Comparison of ENCODE assay signal across 8 cellular contexts in genomic region chr12:6827437-6827894, GRCh38. TPM values are rescaled to one million over a fixed set of nuclear protein-coding genes. Genes with fewer than 3 reads are reported as not detected.
A peak's percentile ranks its signal among the peaks of the same experiment; 100 is the strongest.
DNase-seq lines count a peak whose midpoint lies in the region; ATAC-seq and TF ChIP-seq lines count a peak whose summit lies in the region.

No MANE protein-coding gene starts in this region.

- H3K9ac ChIP-seq in mammary epithelial cell (ENCODE audit: insufficient read depth, low read length): no peak overlapping the region
- no peak overlapping the region for H3K9ac ChIP-seq in smooth muscle cell (ENCODE audit: low read depth)

- intact Hi-C loops in mammary epithelial cell (cut with micrococcal nuclease): loop anchor here (5.0 kb wide), 1 partner anchor 165 kb away; the partner anchor contains the start of gene ING4

- 5% methylated on average over 4 of the region's 8 CpGs for WGBS in mammary epithelial cell (ENCODE audit: low coverage, missing lambda C conversion rate)
- WGBS in smooth muscle cell (ENCODE audit: low lambda C conversion rate): 3% methylated on average over 8 of the region's 8 CpGs

- H3K4me3 Mint-ChIP-seq in T-helper 17 cell (peak overlapping the region; percentile 70), immature natural killer cell (peak overlapping the region in 4 of 5 donors; percentile 14 to 54 (median 32))

- H3K27me3 Mint-ChIP-seq in T-helper 17 cell (peaks cover 51% of the 10 kb centered on the region), immature natural killer cell (ENCODE audit: low read depth in 3 of 3) (peaks cover 24 to 42% (median 41%) of the 10 kb centered on the region in 3 donors)

- in situ Hi-C loops in mammary epithelial cell (cut with MboI; ENCODE audit: low sequenced_read_pairs in 2 of 2): loop anchor here (5.0 to 10.0 kb wide), 2 partner anchors 75 to 83 kb away; partner anchors contain the start of gene MLF2 (in 1 of the 2)

- H3K9me3 ChIP-seq in T-helper 17 cell (ENCODE audit: control insufficient read depth, low read length, poor library complexity, severe bottlenecking) (no peaks in the 10 kb centered on the region), mammary epithelial cell (replicated peaks; ENCODE audit: insufficient read depth, low read length) (no peaks in the 10 kb centered on the region), smooth muscle cell (replicated peaks; ENCODE audit: low read depth) (no peaks in the 10 kb centered on the region)

- H3K4me1 ChIP-seq in mammary epithelial cell (ENCODE audit: insufficient read depth, low read length) (peaks cover 20% of the 10 kb centered on the region), smooth muscle cell (ENCODE audit: low read depth) (peaks cover 16% of the 10 kb centered on the region)

- H3K4me3 ChIP-seq in mammary epithelial cell (replicated peaks in 1 of 3; ENCODE audit: insufficient read depth in 1 of 3, low read depth in 2 of 3, low read length in 3 of 3): no peak overlapping the region
- peak overlapping the region; percentile 90 for H3K4me3 ChIP-seq in smooth muscle cell

- H3K79me2 ChIP-seq in mammary epithelial cell (ENCODE audit: insufficient read depth, low read length) (no peaks in the 10 kb centered on the region), smooth muscle cell (ENCODE audit: low read depth) (peaks cover 10% of the 10 kb centered on the region)

- DNase-seq in DMS79 treated with DMSO at 0.1 percent for 48 hours (lab: John Stamatoyannopoulos, UW): peak; percentile 81
- DNase-seq in NCI-H1417 treated with DMSO at 0.1 percent for 48 hours (lab: John Stamatoyannopoulos, UW): peak; percentile 61
- no peak for DNase-seq in T-helper 17 cell
- peak; percentile 34 for DNase-seq in mammary epithelial cell
- DNase-seq in immature natural killer cell: no peak
- peak; percentile 51 for DNase-seq in smooth muscle cell (lab: John Stamatoyannopoulos, UW; ENCODE audit: unreplicated experiment)

- H2AFZ ChIP-seq in mammary epithelial cell (ENCODE audit: low read depth, low read length) (no peak overlapping the region), smooth muscle cell (ENCODE audit: low read depth) (no peak overlapping the region)

- no peak overlapping the region for H3K27ac ChIP-seq in mammary epithelial cell (ENCODE audit: insufficient read depth, low read depth, low read length)
- H3K27ac ChIP-seq in smooth muscle cell (ENCODE audit: low read depth): no peak overlapping the region

- TF ChIP-seq CTCF in mammary epithelial cell (conservative IDR thresholded peaks at IDR 0.05 in 1 of 2, IDR thresholded peaks at IDR 0.05 in 1 of 2; ENCODE audit: extremely low read depth in 1 of 2, insufficient read depth in 1 of 2, low read depth in 1 of 2, low read length in 2 of 2): no peak
- no peak for TF ChIP-seq CTCF in smooth muscle cell (IDR thresholded peaks at IDR 0.05; ENCODE audit: borderline replicate concordance, insufficient read depth, poor library complexity, severe bottlenecking)

- H3K4me2 ChIP-seq in mammary epithelial cell (ENCODE audit: insufficient read depth, low read depth, low read length) (no peak overlapping the region), smooth muscle cell (peak overlapping the region; percentile 42)

- H3K36me3 Mint-ChIP-seq in T-helper 17 cell (ENCODE audit: low read depth): peaks cover 7% of the 10 kb centered on the region
- H3K36me3 Mint-ChIP-seq in immature natural killer cell: no peaks in the 10 kb centered on the region

- H3K9me3 Mint-ChIP-seq in immature natural killer cell: peaks cover 0 to 1% (median 0%) of the 10 kb centered on the region in 6 donors

- CTCF ChIA-PET in mammary epithelial cell (lab: Charles Lee; ENCODE audit: low non-redundant PET): interaction anchor here (0.6 kb wide), 1 partner anchor 46 kb away, joined by 7 read pairs; the partner anchor contains the start of gene SPSB2

- H3K27ac Mint-ChIP-seq in T-helper 17 cell (no peak overlapping the region), immature natural killer cell (no peak overlapping the region)

- no peaks in the 10 kb centered on the region for H3F3A ChIP-seq in smooth muscle cell (ENCODE audit: low read depth)

- dilution Hi-C loops in mammary epithelial cell (cut with HindIII; ENCODE audit: low sequenced_read_pairs): no loop called here

- ATAC-seq in T-helper 17 cell (no peak), HG03457 (IDR thresholded peaks at IDR 0.05; ENCODE audit: unreplicated experiment) (no peak), HG03520 (IDR thresholded peaks at IDR 0.05; ENCODE audit: unreplicated experiment) (no peak)

- H3K27me3 ChIP-seq in mammary epithelial cell (ENCODE audit: insufficient read depth, low read length) (peaks cover 21% of the 10 kb centered on the region), smooth muscle cell (ENCODE audit: low read depth) (peaks cover 5% of the 10 kb centered on the region)

- H3K4me1 Mint-ChIP-seq in T-helper 17 cell (peaks cover 22% of the 10 kb centered on the region), immature natural killer cell (peaks cover 12 to 13% of the 10 kb centered on the region in 2 donors)

- H3K36me3 ChIP-seq in mammary epithelial cell (ENCODE audit: insufficient read depth, low read length) (no peaks in the 10 kb centered on the region), smooth muscle cell (ENCODE audit: low read depth) (no peaks in the 10 kb centered on the region)

- BruUV-seq in mammary epithelial cell (replicated peaks; lab: Mats Ljungman, UMichigan): no TSS peak

- H4K20me1 ChIP-seq in mammary epithelial cell (ENCODE audit: insufficient read depth, low read length) (no peaks in the 10 kb centered on the region), smooth muscle cell (ENCODE audit: low read depth) (peaks cover 10% of the 10 kb centered on the region)

RNA-seq across cellular contexts. Expression of gene P3H3, which starts 0.7 kb away (rescaled TPM):
- total RNA-seq in T-helper 17 cell (1 to 10 TPM in 1 of 2 donors, under 1 TPM in 1; 0.97 to 1.3 TPM), mammary epithelial cell (1 to 10 TPM; 2.0 to 5.5 TPM), smooth muscle cell (36.7 and 42.8 TPM in 2 replicates)
- polyA plus RNA-seq in mammary epithelial cell (1.3 TPM), immature natural killer cell (not detected), smooth muscle cell (106 and 108 TPM in 2 replicates)
- not detected for polyA minus RNA-seq in mammary epithelial cell

RNA-seq across cellular contexts. Expression of gene GPR162, which starts 5.8 kb away (rescaled TPM):
- total RNA-seq in T-helper 17 cell (under 1 TPM in 1 of 2 donors, not detected in 1; 0.63 TPM), mammary epithelial cell (under 1 TPM in 1 of 2 donors, not detected in 1; 0.17 TPM), smooth muscle cell (0.76 and 2.9 TPM in 2 replicates)
- polyA plus RNA-seq in mammary epithelial cell (0.07 TPM), immature natural killer cell (not detected), smooth muscle cell (2.1 and 3.0 TPM in 2 replicates)
- not detected for polyA minus RNA-seq in mammary epithelial cell

RNA-seq across cellular contexts. Expression of gene GNB3, which starts 13.3 kb away (rescaled TPM):
- total RNA-seq in T-helper 17 cell (under 1 TPM; 0.26 to 0.45 TPM), mammary epithelial cell (under 1 TPM in 1 of 2 donors, not detected in 1; 0.40 TPM), smooth muscle cell (4.0 and 6.2 TPM in 2 replicates)
- polyA plus RNA-seq in mammary epithelial cell (0.10 TPM), immature natural killer cell (not detected), smooth muscle cell (4.8 and 6.3 TPM in 2 replicates)
- not detected for polyA minus RNA-seq in mammary epithelial cell

RNA-seq across cellular contexts. Expression of gene CDCA3, which starts 23.6 kb away (rescaled TPM):
- total RNA-seq in T-helper 17 cell (under 1 TPM; 0.65 to 0.87 TPM), mammary epithelial cell (10 to 100 TPM in 1 of 2 donors, 1 to 10 TPM in 1; 1.8 to 33.2 TPM), smooth muscle cell (5.3 and 7.4 TPM in 2 replicates)
- polyA plus RNA-seq in mammary epithelial cell (60.2 TPM), immature natural killer cell (1 to 10 TPM in 1 of 3 donors, under 1 TPM in 1, not detected in 1; 0.99 to 1.5 TPM), smooth muscle cell (9.4 and 10.6 TPM in 2 replicates)
- polyA minus RNA-seq in mammary epithelial cell: 26.3 TPM

RNA-seq across cellular contexts. Expression of gene USP5, which starts 24.5 kb away (rescaled TPM):
- 10 to 100 TPM; 65.7 to 76.1 TPM for total RNA-seq in T-helper 17 cell
- total RNA-seq in mammary epithelial cell: 100 to 1,000 TPM in 1 of 2 donors, 10 to 100 TPM in 1; 79.4 to 128 TPM
- polyA plus RNA-seq in mammary epithelial cell: 72.1 TPM
- polyA minus RNA-seq in mammary epithelial cell: 134 TPM
- polyA plus RNA-seq in immature natural killer cell: 10 to 100 TPM; 41.3 to 54.0 (median 52.0) TPM
- 51.3 and 52.5 TPM in 2 replicates for total RNA-seq in smooth muscle cell
- 63.1 and 64.9 TPM in 2 replicates for polyA plus RNA-seq in smooth muscle cell

Comparison
In these comparisons a context has a peak if more than half of its experiments do, and no peak if none do; other contexts are left out.
1. DNase-seq: peak in DMS79 treated with DMSO at 0.1 percent for 48 hours (single experiment), NCI-H1417 treated with DMSO at 0.1 percent for 48 hours (single experiment), mammary epithelial cell (single experiment) and smooth muscle cell (single experiment); none in T-helper 17 cell (0 of 3) and immature natural killer cell (0 of 3).